In genomic region chr14:21510735-21511657, GRCh38 we compare ENCODE assay signal across 8 cellular contexts. TPM values are rescaled to one million over a fixed set of nuclear protein-coding genes. Genes with fewer than 3 reads are reported as not detected.
DNase-seq lines count a peak whose midpoint lies in the region; ATAC-seq and TF ChIP-seq lines count a peak whose summit lies in the region.

TSS of gene METTL3 (minus strand) at chr14:21511340. CDS start at chr14:21511223, 117 bp downstream.

- H3K27ac ChIP-seq in SK-N-SH (ENCODE audit: low read depth in 2 of 2, low read length in 1 of 2): peak within 1 kb of the TSS; percentile 78 to 84

- 2% methylated on average over 52 of the region's 53 CpGs for WGBS in SK-N-SH (ENCODE audit: low lambda C conversion rate)

- no peaks in the 10 kb centered on the region for H3K27me3 ChIP-seq in SK-N-SH (ENCODE audit: insufficient read depth)

- H3K4me2 ChIP-seq in SK-N-SH: peak within 1 kb of the TSS; percentile 94

- CTCF ChIA-PET in SK-N-SH (lab: Yijun Ruan, JAX): interaction anchor here (0.7 to 4.6 kb wide), 6 partner anchors 9 to 49 kb away, joined by 3 to 49 read pairs (median 3); no protein-coding TSS in a partner anchor

- peak within 1 kb of the TSS; percentile 90 for H3K9ac ChIP-seq in SK-N-SH

- DNase-seq in GM04504 (ENCODE audit: low read depth) (peak; percentile 100), NCI-H1048 (lab: John Stamatoyannopoulos, UW) (peak; percentile 89), SK-N-SH (peak; percentile 85), germinal center (ENCODE audit: low spot score) (peak; percentile 92), non-pigmented ciliary epithelial cell (ENCODE audit: low read depth) (peak; percentile 99), superior temporal gyrus (ENCODE audit: extremely low spot score) (peak; percentile 100)
- peak; percentile 92 for DNase-seq in activated naive CD4-positive, alpha-beta T cell treated with anti-CD3 and anti-CD28 coated beads, Interleukin-2, amount 50 U/mL, for 16 hours

- TF ChIP-seq RAD21 in SK-N-SH (IDR thresholded peaks at IDR 0.05; ENCODE audit: low read length): no peak

- peaks cover 0 to 9% of the 10 kb centered on the region in 2 experiments; a peak in 3 of 4 replicates for H3K4me1 ChIP-seq in SK-N-SH (ENCODE audit: control insufficient read depth in 1 of 2, insufficient read depth in 2 of 2, low read depth in 1 of 2, low read length in 1 of 2)

- H3K4me3 ChIP-seq in SK-N-SH (ENCODE audit: low read depth in 2 of 2, low read length in 1 of 2): peak within 1 kb of the TSS; percentile 78 to 89

- TF ChIP-seq CTCF in SK-N-SH (IDR thresholded peaks at IDR 0.05): no peak

- peaks cover 50% of the 10 kb centered on the region for H3K79me2 ChIP-seq in SK-N-SH (ENCODE audit: insufficient read depth)

- H4K20me1 ChIP-seq in SK-N-SH (ENCODE audit: insufficient read depth): no peaks in the 10 kb centered on the region

- H3K9me2 ChIP-seq in SK-N-SH: no peaks in the 10 kb centered on the region

- peak; percentile 98 for ATAC-seq in HG02571 (IDR thresholded peaks at IDR 0.05; ENCODE audit: unreplicated experiment)

- H3K36me3 ChIP-seq in SK-N-SH (replicated peaks in 1 of 2; ENCODE audit: control insufficient read depth in 1 of 2, insufficient read depth in 2 of 2, low read length in 1 of 2): peaks cover 8 to 9% of the 10 kb centered on the region in 2 experiments

- TF ChIP-seq EP300 in SK-N-SH (IDR thresholded peaks at IDR 0.05; ENCODE audit: borderline replicate concordance in 1 of 2, low read depth in 1 of 2, low read length in 1 of 2): no peak

- no peaks in the 10 kb centered on the region for H3K9me3 ChIP-seq in SK-N-SH

- POLR2A ChIA-PET in SK-N-SH (lab: Yijun Ruan, JAX): interaction anchor here (0.6 to 1.9 kb wide), 13 partner anchors 8 to 126 kb away, joined by 3 to 36 read pairs (median 5); partner anchors contain the start of genes CHD8, RAB2B, SALL2 and TOX4

- peaks cover 6% of the 10 kb centered on the region for H3F3A ChIP-seq in SK-N-SH (replicated peaks; ENCODE audit: insufficient read depth)

- H2AFZ ChIP-seq in SK-N-SH (ENCODE audit: low read depth): peak within 1 kb of the TSS; percentile 96

TF ChIP-seq in SK-N-SH, 30 proteins besides CTCF, POLR2A, EP300 and RAD21 (continues in another document):
- TF ChIP-seq ZBTB33 (IDR thresholded peaks at IDR 0.05; ENCODE audit: borderline replicate concordance, low read depth) (peak; percentile 92), RXRA (IDR thresholded peaks at IDR 0.05; ENCODE audit: borderline replicate concordance, low read depth) (0 out of 2 replicates have a peak, but pooled peaks have one; percentile 38), POLR2AphosphoS5 (IDR thresholded peaks at IDR 0.05; ENCODE audit: low read depth, low read length) (peak; percentile 78), MEF2A (IDR thresholded peaks at IDR 0.05; ENCODE audit: borderline replicate concordance, low read depth) (no peak), SIN3A (IDR thresholded peaks at IDR 0.05; ENCODE audit: borderline replicate concordance, low read depth, low read length) (peak; percentile 100), REST (IDR thresholded peaks at IDR 0.05; ENCODE audit: low read depth, low read length) (no peak), SMC3 (IDR thresholded peaks at IDR 0.05; ENCODE audit: low read depth, low read length) (no peak), TEAD4 (IDR thresholded peaks at IDR 0.05; ENCODE audit: borderline replicate concordance, insufficient read depth) (no peak), TCF12 (IDR thresholded peaks at IDR 0.05) (no peak), FOSL2 (IDR thresholded peaks at IDR 0.05; ENCODE audit: borderline replicate concordance, low read depth) (no peak), YY1 (IDR thresholded peaks at IDR 0.05; ENCODE audit: low read depth) (peak; percentile 100), FOXJ3 (CRISPR knock-in tag; IDR thresholded peaks at IDR 0.05) (no peak), RCOR1 (IDR thresholded peaks at IDR 0.05; ENCODE audit: low read length) (no peak), USF1 (IDR thresholded peaks at IDR 0.05; ENCODE audit: borderline replicate concordance, low read depth) (no peak), CHD2 (IDR thresholded peaks at IDR 0.05; ENCODE audit: low read length, partially characterized antibody) (peak; percentile 95), GABPA (IDR thresholded peaks at IDR 0.05; ENCODE audit: low read depth) (peak; percentile 99), ELF1 (IDR thresholded peaks at IDR 0.05) (peak; percentile 83), JUND (IDR thresholded peaks at IDR 0.05) (no peak), NRF1 (IDR thresholded peaks at IDR 0.05; ENCODE audit: low read depth, low read length) (peak; percentile 56), MXI1 (IDR thresholded peaks at IDR 0.05; ENCODE audit: low read depth, low read length) (peak; percentile 100), TAF1 (IDR thresholded peaks at IDR 0.05; ENCODE audit: borderline replicate concordance, low read depth, low read length) (peak; percentile 81), FOXM1 (IDR thresholded peaks at IDR 0.05; ENCODE audit: low read depth) (no peak)
- TF ChIP-seq, protein P1, sequence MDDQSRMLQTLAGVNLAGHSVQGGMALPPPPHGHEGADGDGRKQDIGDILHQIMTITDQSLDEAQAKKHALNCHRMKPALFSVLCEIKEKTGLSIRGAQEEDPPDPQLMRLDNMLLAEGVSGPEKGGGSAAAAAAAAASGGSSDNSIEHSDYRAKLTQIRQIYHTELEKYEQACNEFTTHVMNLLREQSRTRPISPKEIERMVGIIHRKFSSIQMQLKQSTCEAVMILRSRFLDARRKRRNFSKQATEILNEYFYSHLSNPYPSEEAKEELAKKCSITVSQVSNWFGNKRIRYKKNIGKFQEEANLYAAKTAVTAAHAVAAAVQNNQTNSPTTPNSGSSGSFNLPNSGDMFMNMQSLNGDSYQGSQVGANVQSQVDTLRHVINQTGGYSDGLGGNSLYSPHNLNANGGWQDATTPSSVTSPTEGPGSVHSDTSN (IDR thresholded peaks at IDR 0.05): no peak
- TF ChIP-seq, protein P2, sequence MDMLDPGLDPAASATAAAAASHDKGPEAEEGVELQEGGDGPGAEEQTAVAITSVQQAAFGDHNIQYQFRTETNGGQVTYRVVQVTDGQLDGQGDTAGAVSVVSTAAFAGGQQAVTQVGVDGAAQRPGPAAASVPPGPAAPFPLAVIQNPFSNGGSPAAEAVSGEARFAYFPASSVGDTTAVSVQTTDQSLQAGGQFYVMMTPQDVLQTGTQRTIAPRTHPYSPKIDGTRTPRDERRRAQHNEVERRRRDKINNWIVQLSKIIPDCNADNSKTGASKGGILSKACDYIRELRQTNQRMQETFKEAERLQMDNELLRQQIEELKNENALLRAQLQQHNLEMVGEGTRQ (IDR thresholded peaks at IDR 0.05; ENCODE audit: borderline replicate concordance, low read depth, low read length): no peak
- TF ChIP-seq, protein P3, sequence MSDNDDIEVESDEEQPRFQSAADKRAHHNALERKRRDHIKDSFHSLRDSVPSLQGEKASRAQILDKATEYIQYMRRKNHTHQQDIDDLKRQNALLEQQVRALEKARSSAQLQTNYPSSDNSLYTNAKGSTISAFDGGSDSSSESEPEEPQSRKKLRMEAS (IDR thresholded peaks at IDR 0.05; ENCODE audit: low read depth): peak; percentile 98

RNA-seq across cellular contexts. Expression of gene METTL3, which starts in this region (rescaled TPM):
- polyA plus RNA-seq in SK-N-SH (2012; rRNA removed): 118 and 198 TPM in 2 replicates
- 61.6 and 76.3 TPM in 2 replicates for polyA plus RNA-seq in SK-N-SH (2012; cell fraction: cytosol; rRNA removed)
- 869 and 939 TPM in 2 replicates for polyA plus RNA-seq in SK-N-SH (2012; cell fraction: nucleus; rRNA removed)

Comparison
In these comparisons a context has a peak if more than half of its experiments do, and no peak if none do; other contexts are left out.
1. Peak in every context shown above with its lines: DNase-seq, ATAC-seq, H3K4me3 ChIP-seq and H3K27ac ChIP-seq.